In the genomic region with DNA sequence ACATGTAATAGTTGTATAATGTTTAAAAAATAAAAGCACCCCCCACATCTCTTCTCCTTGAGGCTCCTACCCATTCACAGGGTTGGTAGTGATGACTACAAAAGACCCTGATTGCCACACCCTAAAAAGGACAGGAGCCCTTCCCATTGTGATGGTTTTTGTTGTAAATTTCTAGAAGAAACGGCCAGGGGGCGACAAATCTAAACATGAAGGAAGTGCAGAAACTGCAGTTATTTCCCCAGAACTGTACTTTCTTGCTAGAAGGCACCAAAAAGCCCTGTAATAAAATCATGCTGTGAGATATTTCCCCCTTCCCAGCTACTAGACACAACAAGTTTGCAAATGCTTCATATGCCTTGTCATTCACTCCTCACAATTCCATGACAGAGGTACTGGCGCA, we compare ENCODE assay signal across 9 cellular contexts. TPM values are rescaled to one million over a fixed set of nuclear protein-coding genes. Genes with fewer than 3 reads are reported as not detected.
DNase-seq lines count a peak whose midpoint lies in the region; ATAC-seq, FAIRE-seq and TF ChIP-seq lines count a peak whose summit lies in the region.
"Had no signal": no experiment of that assay in that cellular context is flagged by ENCODE, and none has a peak within 500 bp of the region (broad histone marks: within the 10 kb centered on the region; RNA-seq: fewer than 3 reads in every experiment).

No MANE protein-coding gene starts in this region.

- no peaks in the 10 kb centered on the region for H3K36me3 ChIP-seq in H7 (replicated peaks; ENCODE audit: control insufficient read depth, insufficient read depth, low read length)
- no peaks in the 10 kb centered on the region for H3K36me3 ChIP-seq in pancreas

- no peak overlapping the region for H3K4me3 Mint-ChIP-seq in T-helper 1 cell treated with Interleukin-12 subunit alpha and Interleukin-12 subunit beta and Interleukin-4 antibody, amounts not matched to agents 30 μg/mL and 1 μg/mL, for 36 hours

- intact Hi-C loops in pancreas (cut with DNase I): no loop called here

- no peak for FAIRE-seq in pancreas (lab: Jason Lieb, UNC)

- H3K9me3 ChIP-seq in pancreas: no peaks in the 10 kb centered on the region

- TF ChIP-seq CTCF in AG09319 (IDR thresholded peaks at IDR 0.05; ENCODE audit: low read depth, low read length): peak; percentile 37
- TF ChIP-seq CTCF in pancreas (IDR thresholded peaks at IDR 0.05): no peak

- 50 to 52% methylated on average over 3 of the region's 3 CpGs for WGBS in pancreas, 2 donors

- H3K4me1 ChIP-seq in pancreas: peaks cover 0 to 3% (median 0%) of the 10 kb centered on the region in 3 donors

- no peak overlapping the region for H3K27ac ChIP-seq in pancreas

- H3K27ac Mint-ChIP-seq in T-helper 1 cell treated with Interleukin-12 subunit alpha and Interleukin-12 subunit beta and Interleukin-4 antibody, amounts not matched to agents 30 μg/mL and 1 μg/mL, for 36 hours: peak overlapping the region; percentile 45

- no peaks in the 10 kb centered on the region for H3K27me3 ChIP-seq in H7 (ENCODE audit: control insufficient read depth, insufficient read depth, low read length)
- no peaks in the 10 kb centered on the region for H3K27me3 ChIP-seq in pancreas

- DNase-seq in AG09319 (ENCODE audit: extremely low read depth, low read depth): no peak
- DNase-seq in H7: peak; percentile 26
- peak; percentile 37 for DNase-seq in iPS-NIHi11 (ENCODE audit: low spot score)
- no peak for DNase-seq in pancreas
- DNase-seq in NCI-H1048 (lab: John Stamatoyannopoulos, UW): no peak
- no peak for DNase-seq in activated naive CD4-positive, alpha-beta T cell treated with anti-CD3 and anti-CD28 coated beads, Interleukin-2, amount 50 U/mL, for 16 hours
- DNase-seq: activated CD8-positive, alpha-beta memory T cell treated with anti-CD3 and anti-CD28 coated beads, Interleukin-2, amount 50 U/mL, for 4 hours had no signal

- H3K4me1 Mint-ChIP-seq in T-helper 1 cell treated with Interleukin-12 subunit alpha and Interleukin-12 subunit beta and Interleukin-4 antibody, amounts not matched to agents 30 μg/mL and 1 μg/mL, for 36 hours (ENCODE audit: low read depth): peaks cover 6% of the 10 kb centered on the region

- ATAC-seq in pancreas: no peak
- no peak for ATAC-seq in GM18498 (IDR thresholded peaks at IDR 0.05; ENCODE audit: unreplicated experiment)

- H3K4me3 ChIP-seq in H7 (ENCODE audit: insufficient read depth, low read depth, low read length) (no peak overlapping the region), pancreas (no peak overlapping the region)

- peaks cover 9% of the 10 kb centered on the region for H3K9me3 Mint-ChIP-seq in T-helper 1 cell treated with Interleukin-12 subunit alpha and Interleukin-12 subunit beta and Interleukin-4 antibody, amounts not matched to agents 30 μg/mL and 1 μg/mL, for 36 hours

- H3K36me3 Mint-ChIP-seq in T-helper 1 cell treated with Interleukin-12 subunit alpha and Interleukin-12 subunit beta and Interleukin-4 antibody, amounts not matched to agents 30 μg/mL and 1 μg/mL, for 36 hours (ENCODE audit: low read depth): no peaks in the 10 kb centered on the region

- H3K27me3 Mint-ChIP-seq in T-helper 1 cell treated with Interleukin-12 subunit alpha and Interleukin-12 subunit beta and Interleukin-4 antibody, amounts not matched to agents 30 μg/mL and 1 μg/mL, for 36 hours (ENCODE audit: low read depth): peaks cover 19% of the 10 kb centered on the region

RNA-seq across cellular contexts. Expression of a gene that starts 10.8 kb away (rescaled TPM):
- 5.8 and 6.9 TPM in 2 replicates for total RNA-seq in H7 (2014; rRNA removed; shearing (Covaris generic))
- 1 to 10 TPM; 1.3 to 9.0 (median 2.7) TPM for total RNA-seq in pancreas
- 1 to 10 TPM; 1.6 to 2.3 TPM for polyA plus RNA-seq in pancreas

RNA-seq across cellular contexts. Expression of a gene that starts 17.7 kb away (rescaled TPM):
- 34.4 and 35.4 TPM in 2 replicates for total RNA-seq in H7 (2014; rRNA removed; shearing (Covaris generic))
- 10 to 100 TPM; 16.5 to 47.6 (median 29.1) TPM for total RNA-seq in pancreas
- polyA plus RNA-seq in pancreas: 10 to 100 TPM; 22.5 to 37.4 TPM

Comparison
In these comparisons a context has a peak if more than half of its experiments do, and no peak if none do; other contexts are left out.
1. DNase-seq: peak in H7 (single experiment) and iPS-NIHi11 (single experiment); none in AG09319 (single experiment), pancreas (0 of 6), NCI-H1048 (single experiment) and activated naive CD4-positive, alpha-beta T cell treated with anti-CD3 and anti-CD28 coated beads, Interleukin-2, amount 50 U/mL, for 16 hours (single experiment).